Comparison of ENCODE assay signal across 13 cellular contexts in the genomic region with DNA sequence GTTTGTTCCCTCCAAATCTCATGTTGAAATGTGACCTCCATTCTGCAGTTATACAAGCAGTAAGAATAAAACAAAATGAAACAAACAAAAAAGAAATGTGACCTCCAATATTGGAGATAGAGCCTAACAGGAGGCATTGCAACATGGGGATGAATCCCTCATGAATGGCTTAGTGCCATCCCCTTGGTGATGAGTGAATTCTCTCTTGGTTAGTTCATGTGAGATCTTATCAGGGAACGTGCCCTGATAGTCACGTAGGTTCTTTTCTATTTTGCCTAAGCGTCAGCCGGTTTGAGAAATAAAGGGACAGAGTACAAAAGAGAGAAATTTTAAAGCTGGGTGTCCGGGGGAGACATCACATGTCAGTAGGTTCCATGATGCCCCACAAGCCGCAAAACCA. TPM values are rescaled to one million over a fixed set of nuclear protein-coding genes. Genes with fewer than 3 reads are reported as not detected.
"Had no signal": no experiment of that assay in that cellular context is flagged by ENCODE, and none has a peak within 500 bp of the region (broad histone marks: within the 10 kb centered on the region; RNA-seq: fewer than 3 reads in every experiment).

No MANE protein-coding gene starts in this region.

RNA-seq across cellular contexts. Expression of gene APLNR, which starts 44.5 kb away (rescaled TPM):
- total RNA-seq: naive thymus-derived CD8-positive, alpha-beta T cell; natural killer cell treated with Interleukin-12 subunit alpha and Interleukin-12 subunit beta and Interleukin-15 and Interleukin-18, amount 100 ng/mL, for 72 hours; osteocyte; renal cortical epithelial cell had no signal
- polyA plus RNA-seq: naive thymus-derived CD8-positive, alpha-beta T cell had no signal

RNA-seq across cellular contexts. Expression of gene P2RX3, which starts 56.6 kb away (rescaled TPM):
- total RNA-seq: naive thymus-derived CD8-positive, alpha-beta T cell; natural killer cell treated with Interleukin-12 subunit alpha and Interleukin-12 subunit beta and Interleukin-15 and Interleukin-18, amount 100 ng/mL, for 72 hours; omental fat pad; osteocyte; progenitor cell of endocrine pancreas; renal cortical epithelial cell; right cardiac atrium; smooth muscle cell; spleen; suprapubic skin; transverse colon; upper lobe of left lung; vagina had no signal
- polyA plus RNA-seq: naive thymus-derived CD8-positive, alpha-beta T cell; spleen had no signal
